Comparison of ENCODE assay signal across 8 cellular contexts in genomic region chr17:28746611-28747045, GRCh38. TPM values are rescaled to one million over a fixed set of nuclear protein-coding genes. Genes with fewer than 3 reads are reported as not detected.
DNase-seq lines count a peak whose midpoint lies in the region; ATAC-seq and TF ChIP-seq lines count a peak whose summit lies in the region.

No MANE protein-coding gene starts in this region.

- H3K4me1 ChIP-seq in ES-I3 (ENCODE audit: insufficient read depth, low read length) (peaks cover 25% of the 10 kb centered on the region; the same call in 1 of the 2 replicates), HAP-1 (peaks cover 18% of the 10 kb centered on the region)

- H4K20me1 ChIP-seq in neural cell (ENCODE audit: insufficient read depth) = peaks cover 28% of the 10 kb centered on the region

- H3F3A ChIP-seq in neural cell (ENCODE audit: insufficient read depth, low read length, poor library complexity, severe bottlenecking) = peaks cover 4% of the 10 kb centered on the region

- no peak overlapping the region for H3K4me3 ChIP-seq in coronary artery
- H3K4me3 ChIP-seq in neural cell (ENCODE audit: low read length) = peak overlapping the region; percentile 84
- no peak overlapping the region for H3K4me3 ChIP-seq in HAP-1

- no peak overlapping the region for H2AFZ ChIP-seq in neural cell (ENCODE audit: low read depth, low read length)

- DNase-seq in NCI-H524 treated with DMSO at 0.1 percent for 48 hours (lab: John Stamatoyannopoulos, UW) = peak; percentile 84
- DNase-seq in coronary artery (ENCODE audit: low spot score) = no peak
- no peak for DNase-seq in HAP-1 (ENCODE audit: low spot score in 2 of 2)

- no peaks in the 10 kb centered on the region for H3K9me2 ChIP-seq in neural cell (ENCODE audit: insufficient read depth, low read length)

- H3K27me3 ChIP-seq in neural cell (ENCODE audit: insufficient read depth, low read depth, low read length) = no peaks in the 10 kb centered on the region
- H3K27me3 ChIP-seq in HAP-1 (ENCODE audit: low read depth) = no peaks in the 10 kb centered on the region

- TF ChIP-seq RAD21 in neural cell (conservative IDR thresholded peaks at IDR 0.05) = no peak

- H3K9me3 ChIP-seq in ES-I3 (ENCODE audit: control insufficient read depth, insufficient read depth, low read length) (no peaks in the 10 kb centered on the region), neural cell (ENCODE audit: low read length) (no peaks in the 10 kb centered on the region), HAP-1 (no peaks in the 10 kb centered on the region)

- ATAC-seq in GM19463 (IDR thresholded peaks at IDR 0.05; ENCODE audit: unreplicated experiment) (no peak), GM21529 (IDR thresholded peaks at IDR 0.05; ENCODE audit: unreplicated experiment) (no peak), GM21423 (IDR thresholded peaks at IDR 0.05; ENCODE audit: unreplicated experiment) (no peak)

- TF ChIP-seq CTCF in coronary artery (IDR thresholded peaks at IDR 0.05) = no peak
- no peak for TF ChIP-seq CTCF in neural cell (IDR thresholded peaks at IDR 0.05; ENCODE audit: poor library complexity, severe bottlenecking)

- peak overlapping the region; percentile 4; the same call in 1 of the 2 replicates for H3K9ac ChIP-seq in ES-I3 (ENCODE audit: low read depth, low read length)
- H3K9ac ChIP-seq in neural cell (ENCODE audit: low read length) = peak overlapping the region; percentile 99

- TF ChIP-seq EP300 in neural cell (conservative IDR thresholded peaks at IDR 0.05; ENCODE audit: poor library complexity, severe bottlenecking) = no peak

- H3K36me3 ChIP-seq in ES-I3 (ENCODE audit: insufficient read depth, low read length) (peaks cover 33% of the 10 kb centered on the region), neural cell (ENCODE audit: insufficient read depth, low read length) (peaks cover 22% of the 10 kb centered on the region), HAP-1 (replicated peaks) (peaks cover 67% of the 10 kb centered on the region)

- in situ Hi-C loops in HAP-1 (cut with MboI; ENCODE audit: low sequenced_read_pairs) = no loop called here

- H3K4me2 ChIP-seq in neural cell (ENCODE audit: low read length) = peak overlapping the region; percentile 92

- peaks cover 43% of the 10 kb centered on the region for H3K79me2 ChIP-seq in neural cell (replicated peaks; ENCODE audit: insufficient read depth, low read length)

- H3K27ac ChIP-seq in coronary artery = peak overlapping the region; percentile 15 to 90
- H3K27ac ChIP-seq in neural cell (ENCODE audit: low read length) = peak overlapping the region; percentile 97

TF ChIP-seq in neural cell, 6 proteins besides CTCF, POLR2A, EP300 and RAD21:
- TF ChIP-seq EZH2 (IDR thresholded peaks at IDR 0.05; ENCODE audit: borderline replicate concordance, insufficient read depth, low read length, poor library complexity, severe bottlenecking) (no peak), REST (IDR thresholded peaks at IDR 0.05; ENCODE audit: borderline replicate concordance) (no peak), MXI1 (conservative IDR thresholded peaks at IDR 0.05; ENCODE audit: poor library complexity, severe bottlenecking) (no peak), POLR2AphosphoS5 (IDR thresholded peaks at IDR 0.05) (no peak), TAF1 (IDR thresholded peaks at IDR 0.05; ENCODE audit: low read depth) (no peak), SMC3 (conservative IDR thresholded peaks at IDR 0.05; ENCODE audit: poor library complexity) (no peak)

RNA-seq across cellular contexts. Expression of gene TRAF4, which starts 2.8 kb away (rescaled TPM):
- 139 and 146 TPM in 2 replicates for polyA plus RNA-seq in neural cell
- 75.7 and 99.8 TPM in 2 replicates for polyA minus RNA-seq in neural cell

RNA-seq across cellular contexts. Expression of gene NEK8, which starts 18.0 kb away (rescaled TPM):
- 1.5 and 2.0 TPM in 2 replicates for polyA plus RNA-seq in neural cell
- polyA minus RNA-seq in neural cell = 0.24 and 0.93 TPM in 2 replicates

RNA-seq across cellular contexts. Expression of gene TLCD1, which starts 20.6 kb away (rescaled TPM):
- not detected in 2 replicates for polyA plus RNA-seq in neural cell
- not detected in 2 replicates for polyA minus RNA-seq in neural cell

RNA-seq across cellular contexts. Expression of gene RPL23A, which starts 26.8 kb away (rescaled TPM):
- polyA plus RNA-seq in neural cell = 292 and 297 TPM in 2 replicates
- polyA minus RNA-seq in neural cell = 108 and 122 TPM in 2 replicates

RNA-seq across cellular contexts. Expression of gene RAB34, which starts 29.0 kb away (rescaled TPM):
- polyA plus RNA-seq in neural cell = 3.4 and 9.3 TPM in 2 replicates
- 1.7 and 2.4 TPM in 2 replicates for polyA minus RNA-seq in neural cell
